Comparison of ENCODE assay signal across 1 cellular context in the genomic region with DNA sequence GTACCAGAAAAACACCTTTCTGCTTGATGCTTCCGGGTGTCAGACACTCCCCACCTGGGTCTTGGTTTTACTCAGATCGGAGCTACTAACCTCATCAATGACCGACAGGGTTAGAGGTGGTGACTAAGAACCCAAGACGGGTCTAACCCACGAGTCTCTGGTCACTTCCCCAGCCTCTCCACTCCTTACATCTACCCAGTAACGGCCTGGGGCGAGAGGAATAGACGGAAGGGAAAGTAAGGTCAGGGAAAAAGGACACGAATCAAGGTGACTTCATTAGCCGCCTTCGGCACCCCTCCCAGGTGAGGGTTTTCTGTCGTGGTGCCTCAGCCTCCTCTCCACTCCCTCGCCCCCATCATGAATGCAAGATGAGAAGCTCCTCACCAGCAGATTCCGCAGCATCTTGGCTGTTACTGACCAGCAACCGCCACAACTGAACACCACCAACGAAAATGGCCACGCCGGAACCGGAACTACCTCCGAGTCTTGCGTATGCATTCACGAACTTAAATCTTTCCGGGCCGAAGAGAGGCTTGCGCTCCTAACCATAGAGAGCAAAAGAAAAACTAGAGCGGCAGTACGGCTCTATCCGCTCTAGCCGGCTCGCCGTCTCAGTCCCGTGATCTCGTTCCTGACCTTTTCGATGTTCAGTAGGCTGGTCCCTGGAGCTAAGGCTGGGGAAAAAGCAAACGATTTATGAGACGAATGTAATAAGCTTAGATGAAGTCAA.
TF ChIP-seq lines count a peak whose summit lies in the region.

A gene with protein sequence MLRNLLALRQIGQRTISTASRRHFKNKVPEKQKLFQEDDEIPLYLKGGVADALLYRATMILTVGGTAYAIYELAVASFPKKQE (minus strand): TSS at position 469 of the 730 bp plus-strand sequence. CDS start 67 bp downstream, at position 402.

TF ChIP-seq in GM12878, 131 proteins besides CTCF, POLR2A, EP300 and RAD21 (continued from another document and continues in another):
- TF ChIP-seq, protein P1, sequence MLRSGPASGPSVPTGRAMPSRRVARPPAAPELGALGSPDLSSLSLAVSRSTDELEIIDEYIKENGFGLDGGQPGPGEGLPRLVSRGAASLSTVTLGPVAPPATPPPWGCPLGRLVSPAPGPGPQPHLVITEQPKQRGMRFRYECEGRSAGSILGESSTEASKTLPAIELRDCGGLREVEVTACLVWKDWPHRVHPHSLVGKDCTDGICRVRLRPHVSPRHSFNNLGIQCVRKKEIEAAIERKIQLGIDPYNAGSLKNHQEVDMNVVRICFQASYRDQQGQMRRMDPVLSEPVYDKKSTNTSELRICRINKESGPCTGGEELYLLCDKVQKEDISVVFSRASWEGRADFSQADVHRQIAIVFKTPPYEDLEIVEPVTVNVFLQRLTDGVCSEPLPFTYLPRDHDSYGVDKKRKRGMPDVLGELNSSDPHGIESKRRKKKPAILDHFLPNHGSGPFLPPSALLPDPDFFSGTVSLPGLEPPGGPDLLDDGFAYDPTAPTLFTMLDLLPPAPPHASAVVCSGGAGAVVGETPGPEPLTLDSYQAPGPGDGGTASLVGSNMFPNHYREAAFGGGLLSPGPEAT (IDR thresholded peaks at IDR 0.05; ENCODE audit: low read depth) = peak; percentile 71; the same call in 1 of the 2 replicates
- TF ChIP-seq MEF2A (IDR thresholded peaks at IDR 0.05; ENCODE audit: insufficient read depth, low read depth, low read length) = peak; percentile 41; the same call in 1 of the 2 replicates
- peak; percentile 67; the same call in 1 of the 2 replicates for TF ChIP-seq BCL11A (IDR thresholded peaks at IDR 0.05; ENCODE audit: low read depth, low read length)
- TF ChIP-seq TCF7 (IDR thresholded peaks at IDR 0.05; ENCODE audit: borderline replicate concordance) = no peak
- no peak for TF ChIP-seq ZNF622 (IDR thresholded peaks at IDR 0.05)
- TF ChIP-seq, protein P2, sequence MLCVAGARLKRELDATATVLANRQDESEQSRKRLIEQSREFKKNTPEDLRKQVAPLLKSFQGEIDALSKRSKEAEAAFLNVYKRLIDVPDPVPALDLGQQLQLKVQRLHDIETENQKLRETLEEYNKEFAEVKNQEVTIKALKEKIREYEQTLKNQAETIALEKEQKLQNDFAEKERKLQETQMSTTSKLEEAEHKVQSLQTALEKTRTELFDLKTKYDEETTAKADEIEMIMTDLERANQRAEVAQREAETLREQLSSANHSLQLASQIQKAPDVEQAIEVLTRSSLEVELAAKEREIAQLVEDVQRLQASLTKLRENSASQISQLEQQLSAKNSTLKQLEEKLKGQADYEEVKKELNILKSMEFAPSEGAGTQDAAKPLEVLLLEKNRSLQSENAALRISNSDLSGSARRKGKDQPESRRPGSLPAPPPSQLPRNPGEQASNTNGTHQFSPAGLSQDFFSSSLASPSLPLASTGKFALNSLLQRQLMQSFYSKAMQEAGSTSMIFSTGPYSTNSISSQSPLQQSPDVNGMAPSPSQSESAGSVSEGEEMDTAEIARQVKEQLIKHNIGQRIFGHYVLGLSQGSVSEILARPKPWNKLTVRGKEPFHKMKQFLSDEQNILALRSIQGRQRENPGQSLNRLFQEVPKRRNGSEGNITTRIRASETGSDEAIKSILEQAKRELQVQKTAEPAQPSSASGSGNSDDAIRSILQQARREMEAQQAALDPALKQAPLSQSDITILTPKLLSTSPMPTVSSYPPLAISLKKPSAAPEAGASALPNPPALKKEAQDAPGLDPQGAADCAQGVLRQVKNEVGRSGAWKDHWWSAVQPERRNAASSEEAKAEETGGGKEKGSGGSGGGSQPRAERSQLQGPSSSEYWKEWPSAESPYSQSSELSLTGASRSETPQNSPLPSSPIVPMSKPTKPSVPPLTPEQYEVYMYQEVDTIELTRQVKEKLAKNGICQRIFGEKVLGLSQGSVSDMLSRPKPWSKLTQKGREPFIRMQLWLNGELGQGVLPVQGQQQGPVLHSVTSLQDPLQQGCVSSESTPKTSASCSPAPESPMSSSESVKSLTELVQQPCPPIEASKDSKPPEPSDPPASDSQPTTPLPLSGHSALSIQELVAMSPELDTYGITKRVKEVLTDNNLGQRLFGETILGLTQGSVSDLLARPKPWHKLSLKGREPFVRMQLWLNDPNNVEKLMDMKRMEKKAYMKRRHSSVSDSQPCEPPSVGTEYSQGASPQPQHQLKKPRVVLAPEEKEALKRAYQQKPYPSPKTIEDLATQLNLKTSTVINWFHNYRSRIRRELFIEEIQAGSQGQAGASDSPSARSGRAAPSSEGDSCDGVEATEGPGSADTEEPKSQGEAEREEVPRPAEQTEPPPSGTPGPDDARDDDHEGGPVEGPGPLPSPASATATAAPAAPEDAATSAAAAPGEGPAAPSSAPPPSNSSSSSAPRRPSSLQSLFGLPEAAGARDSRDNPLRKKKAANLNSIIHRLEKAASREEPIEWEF (IDR thresholded peaks at IDR 0.05; ENCODE audit: insufficient replicate concordance, low read depth, low read length) = no peak
- TF ChIP-seq, protein P3, sequence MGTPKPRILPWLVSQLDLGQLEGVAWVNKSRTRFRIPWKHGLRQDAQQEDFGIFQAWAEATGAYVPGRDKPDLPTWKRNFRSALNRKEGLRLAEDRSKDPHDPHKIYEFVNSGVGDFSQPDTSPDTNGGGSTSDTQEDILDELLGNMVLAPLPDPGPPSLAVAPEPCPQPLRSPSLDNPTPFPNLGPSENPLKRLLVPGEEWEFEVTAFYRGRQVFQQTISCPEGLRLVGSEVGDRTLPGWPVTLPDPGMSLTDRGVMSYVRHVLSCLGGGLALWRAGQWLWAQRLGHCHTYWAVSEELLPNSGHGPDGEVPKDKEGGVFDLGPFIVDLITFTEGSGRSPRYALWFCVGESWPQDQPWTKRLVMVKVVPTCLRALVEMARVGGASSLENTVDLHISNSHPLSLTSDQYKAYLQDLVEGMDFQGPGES (IDR thresholded peaks at IDR 0.05) = no peak
- TF ChIP-seq DPF2 (IDR thresholded peaks at IDR 0.05) = peak; percentile 82
- no peak for TF ChIP-seq CBX5 (IDR thresholded peaks at IDR 0.05; ENCODE audit: low read depth)
- no peak for TF ChIP-seq CBX3 (IDR thresholded peaks at IDR 0.05; ENCODE audit: borderline replicate concordance, low read depth)
- no peak for TF ChIP-seq SMC3 (IDR thresholded peaks at IDR 0.05; ENCODE audit: borderline replicate concordance, low read length)
- TF ChIP-seq, protein P4, sequence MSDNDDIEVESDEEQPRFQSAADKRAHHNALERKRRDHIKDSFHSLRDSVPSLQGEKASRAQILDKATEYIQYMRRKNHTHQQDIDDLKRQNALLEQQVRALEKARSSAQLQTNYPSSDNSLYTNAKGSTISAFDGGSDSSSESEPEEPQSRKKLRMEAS (IDR thresholded peaks at IDR 0.05; ENCODE audit: low read depth, low read length) = no peak
- TF ChIP-seq RCOR1 (conservative IDR thresholded peaks at IDR 0.05; ENCODE audit: low read depth, low read length) = peak; percentile 46; the same call in 1 of the 2 replicates
- TF ChIP-seq ZBED1 (IDR thresholded peaks at IDR 0.05; ENCODE audit: borderline replicate concordance) = peak; percentile 66; the same call in 1 of the 2 replicates
- TF ChIP-seq FOXK2 (IDR thresholded peaks at IDR 0.05) = no peak; the same call in 1 of the 2 replicates
- TF ChIP-seq, protein P5, sequence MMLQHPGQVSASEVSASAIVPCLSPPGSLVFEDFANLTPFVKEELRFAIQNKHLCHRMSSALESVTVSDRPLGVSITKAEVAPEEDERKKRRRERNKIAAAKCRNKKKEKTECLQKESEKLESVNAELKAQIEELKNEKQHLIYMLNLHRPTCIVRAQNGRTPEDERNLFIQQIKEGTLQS (IDR thresholded peaks at IDR 0.05; ENCODE audit: borderline replicate concordance, extremely low read depth, low read depth, low read length) = no peak
- TF ChIP-seq NR2F1 (conservative IDR thresholded peaks at IDR 0.05) = peak; percentile 83
- TF ChIP-seq CHD2 (IDR thresholded peaks at IDR 0.05; ENCODE audit: borderline replicate concordance, low read depth, low read length) = peak; percentile 60; the same call in 1 of the 2 replicates
- TF ChIP-seq HCFC1 (IDR thresholded peaks at IDR 0.05; ENCODE audit: low read length) = peak; percentile 72
- TF ChIP-seq MTA2 (IDR thresholded peaks at IDR 0.05; ENCODE audit: low read depth) = peak; percentile 61; the same call in 1 of the 2 replicates
- TF ChIP-seq SRF (IDR thresholded peaks at IDR 0.05; ENCODE audit: low read depth in 2 of 2, low read length in 2 of 2) = peak; percentile 68 to 85
- no peak for TF ChIP-seq SUPT20H (IDR thresholded peaks at IDR 0.05; ENCODE audit: borderline replicate concordance, control insufficient read depth, low read depth, low read length)
- TF ChIP-seq, protein P6, sequence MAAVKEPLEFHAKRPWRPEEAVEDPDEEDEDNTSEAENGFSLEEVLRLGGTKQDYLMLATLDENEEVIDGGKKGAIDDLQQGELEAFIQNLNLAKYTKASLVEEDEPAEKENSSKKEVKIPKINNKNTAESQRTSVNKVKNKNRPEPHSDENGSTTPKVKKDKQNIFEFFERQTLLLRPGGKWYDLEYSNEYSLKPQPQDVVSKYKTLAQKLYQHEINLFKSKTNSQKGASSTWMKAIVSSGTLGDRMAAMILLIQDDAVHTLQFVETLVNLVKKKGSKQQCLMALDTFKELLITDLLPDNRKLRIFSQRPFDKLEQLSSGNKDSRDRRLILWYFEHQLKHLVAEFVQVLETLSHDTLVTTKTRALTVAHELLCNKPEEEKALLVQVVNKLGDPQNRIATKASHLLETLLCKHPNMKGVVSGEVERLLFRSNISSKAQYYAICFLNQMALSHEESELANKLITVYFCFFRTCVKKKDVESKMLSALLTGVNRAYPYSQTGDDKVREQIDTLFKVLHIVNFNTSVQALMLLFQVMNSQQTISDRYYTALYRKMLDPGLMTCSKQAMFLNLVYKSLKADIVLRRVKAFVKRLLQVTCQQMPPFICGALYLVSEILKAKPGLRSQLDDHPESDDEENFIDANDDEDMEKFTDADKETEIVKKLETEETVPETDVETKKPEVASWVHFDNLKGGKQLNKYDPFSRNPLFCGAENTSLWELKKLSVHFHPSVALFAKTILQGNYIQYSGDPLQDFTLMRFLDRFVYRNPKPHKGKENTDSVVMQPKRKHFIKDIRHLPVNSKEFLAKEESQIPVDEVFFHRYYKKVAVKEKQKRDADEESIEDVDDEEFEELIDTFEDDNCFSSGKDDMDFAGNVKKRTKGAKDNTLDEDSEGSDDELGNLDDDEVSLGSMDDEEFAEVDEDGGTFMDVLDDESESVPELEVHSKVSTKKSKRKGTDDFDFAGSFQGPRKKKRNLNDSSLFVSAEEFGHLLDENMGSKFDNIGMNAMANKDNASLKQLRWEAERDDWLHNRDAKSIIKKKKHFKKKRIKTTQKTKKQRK (IDR thresholded peaks at IDR 0.05; ENCODE audit: low read depth, low read length) = no peak
- TF ChIP-seq NRF1 (conservative IDR thresholded peaks at IDR 0.05; ENCODE audit: low read depth, low read length) = no peak
- TF ChIP-seq ZNF24 (IDR thresholded peaks at IDR 0.05) = 0 out of 2 replicates have a peak, but pooled peaks have one; percentile 45
- TF ChIP-seq WRNIP1 (IDR thresholded peaks at IDR 0.05; ENCODE audit: borderline replicate concordance, low read depth, low read length) = no peak
- TF ChIP-seq POLR2AphosphoS2 (IDR thresholded peaks at IDR 0.05; ENCODE audit: low read depth, low read length) = peak; percentile 59
- no peak for TF ChIP-seq ZSCAN29 (IDR thresholded peaks at IDR 0.05)
- TF ChIP-seq CBFB (IDR thresholded peaks at IDR 0.05; ENCODE audit: low read depth) = peak; percentile 94
- TF ChIP-seq, protein P7, sequence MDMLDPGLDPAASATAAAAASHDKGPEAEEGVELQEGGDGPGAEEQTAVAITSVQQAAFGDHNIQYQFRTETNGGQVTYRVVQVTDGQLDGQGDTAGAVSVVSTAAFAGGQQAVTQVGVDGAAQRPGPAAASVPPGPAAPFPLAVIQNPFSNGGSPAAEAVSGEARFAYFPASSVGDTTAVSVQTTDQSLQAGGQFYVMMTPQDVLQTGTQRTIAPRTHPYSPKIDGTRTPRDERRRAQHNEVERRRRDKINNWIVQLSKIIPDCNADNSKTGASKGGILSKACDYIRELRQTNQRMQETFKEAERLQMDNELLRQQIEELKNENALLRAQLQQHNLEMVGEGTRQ (IDR thresholded peaks at IDR 0.05; ENCODE audit: borderline replicate concordance, low read depth, low read length) = no peak; the same call in 1 of the 2 replicates
- TF ChIP-seq STAT3 (IDR thresholded peaks at IDR 0.05; ENCODE audit: low read depth, low read length) = 0 out of 2 replicates have a peak, but pooled peaks have one; percentile 20
- peak; percentile 41; the same call in 1 of the 2 replicates for TF ChIP-seq TCF3 (IDR thresholded peaks at IDR 0.05; ENCODE audit: borderline replicate concordance, insufficient read depth, low read depth, low read length)
- TF ChIP-seq, protein P8, sequence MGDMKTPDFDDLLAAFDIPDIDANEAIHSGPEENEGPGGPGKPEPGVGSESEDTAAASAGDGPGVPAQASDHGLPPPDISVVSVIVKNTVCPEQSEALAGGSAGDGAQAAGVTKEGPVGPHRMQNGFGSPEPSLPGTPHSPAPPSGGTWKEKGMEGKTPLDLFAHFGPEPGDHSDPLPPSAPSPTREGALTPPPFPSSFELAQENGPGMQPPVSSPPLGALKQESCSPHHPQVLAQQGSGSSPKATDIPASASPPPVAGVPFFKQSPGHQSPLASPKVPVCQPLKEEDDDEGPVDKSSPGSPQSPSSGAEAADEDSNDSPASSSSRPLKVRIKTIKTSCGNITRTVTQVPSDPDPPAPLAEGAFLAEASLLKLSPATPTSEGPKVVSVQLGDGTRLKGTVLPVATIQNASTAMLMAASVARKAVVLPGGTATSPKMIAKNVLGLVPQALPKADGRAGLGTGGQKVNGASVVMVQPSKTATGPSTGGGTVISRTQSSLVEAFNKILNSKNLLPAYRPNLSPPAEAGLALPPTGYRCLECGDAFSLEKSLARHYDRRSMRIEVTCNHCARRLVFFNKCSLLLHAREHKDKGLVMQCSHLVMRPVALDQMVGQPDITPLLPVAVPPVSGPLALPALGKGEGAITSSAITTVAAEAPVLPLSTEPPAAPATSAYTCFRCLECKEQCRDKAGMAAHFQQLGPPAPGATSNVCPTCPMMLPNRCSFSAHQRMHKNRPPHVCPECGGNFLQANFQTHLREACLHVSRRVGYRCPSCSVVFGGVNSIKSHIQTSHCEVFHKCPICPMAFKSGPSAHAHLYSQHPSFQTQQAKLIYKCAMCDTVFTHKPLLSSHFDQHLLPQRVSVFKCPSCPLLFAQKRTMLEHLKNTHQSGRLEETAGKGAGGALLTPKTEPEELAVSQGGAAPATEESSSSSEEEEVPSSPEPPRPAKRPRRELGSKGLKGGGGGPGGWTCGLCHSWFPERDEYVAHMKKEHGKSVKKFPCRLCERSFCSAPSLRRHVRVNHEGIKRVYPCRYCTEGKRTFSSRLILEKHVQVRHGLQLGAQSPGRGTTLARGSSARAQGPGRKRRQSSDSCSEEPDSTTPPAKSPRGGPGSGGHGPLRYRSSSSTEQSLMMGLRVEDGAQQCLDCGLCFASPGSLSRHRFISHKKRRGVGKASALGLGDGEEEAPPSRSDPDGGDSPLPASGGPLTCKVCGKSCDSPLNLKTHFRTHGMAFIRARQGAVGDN (IDR thresholded peaks at IDR 0.05) = peak; percentile 51
